ENCODE assay signal across 23 cellular contexts in the genomic region with DNA sequence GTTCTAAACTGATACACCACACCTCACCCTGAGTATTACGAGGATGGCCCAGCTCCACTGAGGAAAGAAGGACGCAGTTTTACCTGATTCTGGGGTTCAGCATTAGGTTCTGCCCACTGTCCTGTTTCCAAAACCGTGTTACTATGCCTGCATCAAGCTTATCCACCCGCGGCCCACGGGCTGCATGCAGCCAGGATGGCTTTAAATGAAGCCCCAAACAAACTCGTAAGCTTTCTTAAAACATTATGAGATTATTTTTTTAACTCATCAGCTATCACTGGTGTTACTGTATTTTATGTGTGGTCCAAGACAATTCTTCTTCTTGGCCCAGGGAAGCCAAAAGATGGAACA. TPM values are rescaled to one million over a fixed set of nuclear protein-coding genes. Genes with fewer than 3 reads are reported as not detected.
"Had no signal": no experiment of that assay in that cellular context is flagged by ENCODE, and none has a peak within 500 bp of the region (broad histone marks: within the 10 kb centered on the region; RNA-seq: fewer than 3 reads in every experiment).

No MANE protein-coding gene starts in this region.

- H3K36me3 ChIP-seq: esophagus muscularis mucosa, left ventricle myocardium inferior, pancreas, right lobe of liver had no signal

- H3K27ac Mint-ChIP-seq: activated CD8-positive, alpha-beta T cell treated with anti-CD3 and anti-CD28 coated beads, Interleukin-2, amount 10 ng/mL, durations not matched to agents 7 days and 5 days; activated naive CD4-positive, alpha-beta T cell treated with anti-CD3 and anti-CD28 coated beads, Interleukin-2, amount 50 U/mL, for 24 hours; activated T-helper 1 cell treated with anti-CD3 and anti-CD28 coated beads, Interleukin-12 subunit alpha, Interleukin-12 subunit beta, Interleukin-2, Interleukin-4 antibody, amounts not matched to agents 30 ng/mL and 10 ng/mL and 1 ng/mL, durations not matched to agents 14 hours and 24 hours and 36 hours; brain; natural killer cell treated with Interleukin-12 subunit alpha and Interleukin-12 subunit beta and Interleukin-15 and Interleukin-18, amount 100 ng/mL, for 72 hours; stimulated activated naive B cell treated with anti-CD40 and anti-IgM and Interleukin-4, amounts not matched to agents 10 μg/mL and 1 μg/mL and 100 μg/mL, for 72 hours had no signal

- H3K4me3 Mint-ChIP-seq: activated CD8-positive, alpha-beta T cell treated with anti-CD3 and anti-CD28 coated beads, Interleukin-2, amount 10 ng/mL, durations not matched to agents 7 days and 5 days; activated naive CD4-positive, alpha-beta T cell treated with anti-CD3 and anti-CD28 coated beads, Interleukin-2, amount 50 U/mL, for 24 hours; activated T-helper 1 cell treated with anti-CD3 and anti-CD28 coated beads, Interleukin-12 subunit alpha, Interleukin-12 subunit beta, Interleukin-2, Interleukin-4 antibody, amounts not matched to agents 30 ng/mL and 10 ng/mL and 1 ng/mL, durations not matched to agents 14 hours and 24 hours and 36 hours; brain; natural killer cell treated with Interleukin-12 subunit alpha and Interleukin-12 subunit beta and Interleukin-15 and Interleukin-18, amount 100 ng/mL, for 72 hours; stimulated activated naive B cell treated with anti-CD40 and anti-IgM and Interleukin-4, amounts not matched to agents 10 μg/mL and 1 μg/mL and 100 μg/mL, for 72 hours had no signal

- H3K9me3 Mint-ChIP-seq: activated naive CD4-positive, alpha-beta T cell treated with anti-CD3 and anti-CD28 coated beads, Interleukin-2, amount 50 U/mL, for 24 hours; activated T-helper 1 cell treated with anti-CD3 and anti-CD28 coated beads, Interleukin-12 subunit alpha, Interleukin-12 subunit beta, Interleukin-2, Interleukin-4 antibody, amounts not matched to agents 30 ng/mL and 10 ng/mL and 1 ng/mL, durations not matched to agents 14 hours and 24 hours and 36 hours; brain; natural killer cell treated with Interleukin-12 subunit alpha and Interleukin-12 subunit beta and Interleukin-15 and Interleukin-18, amount 100 ng/mL, for 72 hours had no signal

- H3K4me3 ChIP-seq: dorsolateral prefrontal cortex, esophagus muscularis mucosa, left ventricle myocardium inferior, pancreas, right lobe of liver, testis had no signal

- H3K9me3 ChIP-seq: esophagus muscularis mucosa, left ventricle myocardium inferior, pancreas, right lobe of liver, testis had no signal

- H3K36me3 Mint-ChIP-seq: activated naive CD4-positive, alpha-beta T cell treated with anti-CD3 and anti-CD28 coated beads, Interleukin-2, amount 50 U/mL, for 24 hours; brain; natural killer cell treated with Interleukin-12 subunit alpha and Interleukin-12 subunit beta and Interleukin-15 and Interleukin-18, amount 100 ng/mL, for 72 hours; stimulated activated naive B cell treated with anti-CD40 and anti-IgM and Interleukin-4, amounts not matched to agents 10 μg/mL and 1 μg/mL and 100 μg/mL, for 72 hours had no signal

- H3K4me1 Mint-ChIP-seq: activated naive CD4-positive, alpha-beta T cell treated with anti-CD3 and anti-CD28 coated beads, Interleukin-2, amount 50 U/mL, for 24 hours had no signal

- DNase-seq: activated CD4-positive, alpha-beta T cell treated with anti-CD3 and anti-CD28 coated beads, Interleukin-2, amount 50 U/mL, for 1 hour; activated CD8-positive, alpha-beta T cell treated with anti-CD3 and anti-CD28 coated beads, Interleukin-2, amount 10 ng/mL, durations not matched to agents 7 days and 5 days; activated gamma-delta T cell; anterior cingulate cortex; caudate nucleus; hippocampal formation; left ventricle myocardium inferior; pancreas; stimulated activated CD4-positive, alpha-beta T cell treated with anti-CD3 and anti-CD28 coated beads, Interleukin-2, amount 100 ng/mL, for 48 hours; stimulated activated CD8-positive, alpha-beta memory T cell treated with anti-CD3 and anti-CD28 coated beads, Interleukin-4, amount 100 ng/mL, for 48 hours; stimulated activated naive B cell treated with anti-CD40 and anti-IgM and Interleukin-4, amounts not matched to agents 10 μg/mL and 1 μg/mL and 100 μg/mL, for 72 hours; testis had no signal

- H3K27ac ChIP-seq: dorsolateral prefrontal cortex, esophagus muscularis mucosa, left ventricle myocardium inferior, pancreas, right lobe of liver, testis had no signal

- FAIRE-seq: frontal cortex, pancreas had no signal

- ATAC-seq: activated CD4-positive, CD25-positive, alpha-beta regulatory T cell treated with anti-CD3 and anti-CD28 coated beads, Interleukin-2, amount 50 U/mL, for 24 hours; activated CD8-positive, alpha-beta T cell treated with anti-CD3 and anti-CD28 coated beads, Interleukin-2, amount 10 ng/mL, durations not matched to agents 7 days and 5 days; natural killer cell treated with Interleukin-12 subunit alpha and Interleukin-12 subunit beta and Interleukin-15 and Interleukin-18, amount 100 ng/mL, for 72 hours; pancreas; right lobe of liver; stimulated activated naive B cell treated with anti-CD40 and anti-IgM and Interleukin-4, amounts not matched to agents 10 μg/mL and 1 μg/mL and 100 μg/mL, for 72 hours had no signal

- H3K27me3 ChIP-seq: dorsolateral prefrontal cortex, esophagus muscularis mucosa, pancreas, right lobe of liver, testis had no signal

RNA-seq across cellular contexts. Expression of a gene that starts 4.0 kb away (rescaled TPM):
- total RNA-seq: activated CD8-positive, alpha-beta T cell treated with anti-CD3 and anti-CD28 coated beads, Interleukin-2, amount 10 ng/mL, durations not matched to agents 7 days and 5 days; activated T-helper 1 cell treated with anti-CD3 and anti-CD28 coated beads, Interleukin-12 subunit alpha, Interleukin-12 subunit beta, Interleukin-2, Interleukin-4 antibody, amounts not matched to agents 30 ng/mL and 10 ng/mL and 1 ng/mL, durations not matched to agents 14 hours and 24 hours and 36 hours; frontal cortex; lung microvascular endothelial cell; natural killer cell treated with Interleukin-12 subunit alpha and Interleukin-12 subunit beta and Interleukin-15 and Interleukin-18, amount 100 ng/mL, for 72 hours; T-helper 2 cell treated with Interferon-gamma antibody and Interleukin-4, amounts not matched to agents 100 ng/mL and 5 ng/mL, for 36 hours had no signal

RNA-seq across cellular contexts. Expression of a gene that starts 10.0 kb away (rescaled TPM):
- total RNA-seq: activated CD8-positive, alpha-beta T cell treated with anti-CD3 and anti-CD28 coated beads, Interleukin-2, amount 10 ng/mL, durations not matched to agents 7 days and 5 days; natural killer cell treated with Interleukin-12 subunit alpha and Interleukin-12 subunit beta and Interleukin-15 and Interleukin-18, amount 100 ng/mL, for 72 hours; T-helper 2 cell treated with Interferon-gamma antibody and Interleukin-4, amounts not matched to agents 100 ng/mL and 5 ng/mL, for 36 hours had no signal
